In genomic region chr16:66740010-66740409, GRCh38 we compare ENCODE assay signal across 9 cellular contexts. TPM values are rescaled to one million over a fixed set of nuclear protein-coding genes. Genes with fewer than 3 reads are reported as not detected.
DNase-seq lines count a peak whose midpoint lies in the region; TF ChIP-seq lines count a peak whose summit lies in the region.
"Had no signal": no experiment of that assay in that cellular context is flagged by ENCODE, and none has a peak within 500 bp of the region (broad histone marks: within the 10 kb centered on the region; RNA-seq: fewer than 3 reads in every experiment).

No MANE protein-coding gene starts in this region.

- DNase-seq in NCI-H82 (lab: John Stamatoyannopoulos, UW): peak; percentile 62
- no peak for DNase-seq in NCI-H82 treated with DMSO at 0.1 percent for 48 hours (lab: John Stamatoyannopoulos, UW; ENCODE audit: unreplicated experiment)
- DNase-seq in NB4 (ENCODE audit: low read depth): peak; percentile 62
- DNase-seq in activated naive CD4-positive, alpha-beta T cell treated with anti-CD3 and anti-CD28 coated beads for 36 hours: peak; percentile 50
- DNase-seq in glutamatergic neuron: peak; percentile 32
- DNase-seq in sigmoid colon: no peak
- no peak for DNase-seq in stimulated activated naive CD4-positive, alpha-beta T cell treated with Interleukin-2 at 50 U/mL for 16 hours (lab: John Stamatoyannopoulos, UW)
- DNase-seq in Ammon's horn (ENCODE audit: low spot score): no peak

- H3K4me3 ChIP-seq in NB4 (ENCODE audit: low read depth, low read length) (no peak overlapping the region), sigmoid colon (no peak overlapping the region)

- no peaks in the 10 kb centered on the region for H3K27me3 ChIP-seq in sigmoid colon

- 22 to 47% methylated on average over 2 of the region's 2 CpGs for WGBS in sigmoid colon, 2 donors

- TF ChIP-seq POLR2A in NB4 (IDR thresholded peaks at IDR 0.05; ENCODE audit: extremely low read depth, insufficient read length) (no peak), sigmoid colon (IDR thresholded peaks at IDR 0.05) (no peak)

- TF ChIP-seq EP300 in sigmoid colon (IDR thresholded peaks at IDR 0.05): no peak

- peaks cover 0 to 58% (median 50%) of the 10 kb centered on the region in 4 donors for H3K4me1 ChIP-seq in sigmoid colon

- peaks cover 14% of the 10 kb centered on the region for H3K36me3 Mint-ChIP-seq in activated naive CD4-positive, alpha-beta T cell treated with anti-CD3 and anti-CD28 coated beads for 36 hours (ENCODE audit: low read depth)
- no peaks in the 10 kb centered on the region for H3K36me3 Mint-ChIP-seq in glutamatergic neuron (ENCODE audit: unreplicated experiment)

- CTCF ChIA-PET in activated naive CD4-positive, alpha-beta T cell treated with anti-CD3 and anti-CD28 coated beads for 36 hours (lab: Charles Lee): interaction anchor here (0.8 to 4.4 kb wide), 11 partner anchors 9 to 333 kb away, joined by 3 to 31 read pairs (median 4); partner anchors contain the start of genes CKLF, DYNC1LI2 and NAE1

- H3K9me3 Mint-ChIP-seq in activated naive CD4-positive, alpha-beta T cell treated with anti-CD3 and anti-CD28 coated beads for 36 hours: no peaks in the 10 kb centered on the region
- no peaks in the 10 kb centered on the region for H3K9me3 Mint-ChIP-seq in glutamatergic neuron (ENCODE audit: unreplicated experiment)

- H3K27ac Mint-ChIP-seq in activated naive CD4-positive, alpha-beta T cell treated with anti-CD3 and anti-CD28 coated beads for 36 hours: no peak overlapping the region
- H3K27ac Mint-ChIP-seq in glutamatergic neuron (ENCODE audit: unreplicated experiment): peak overlapping the region; percentile 98
- H3K27ac Mint-ChIP-seq: activated naive CD8-positive, alpha-beta T cell had no signal

- peaks cover 12% of the 10 kb centered on the region for H3K4me1 Mint-ChIP-seq in activated naive CD4-positive, alpha-beta T cell treated with anti-CD3 and anti-CD28 coated beads for 36 hours (ENCODE audit: low read depth)
- H3K4me1 Mint-ChIP-seq in glutamatergic neuron (ENCODE audit: low read depth, unreplicated experiment): peaks cover 25% of the 10 kb centered on the region

- peak; percentile 65 for TF ChIP-seq CTCF in NB4 (IDR thresholded peaks at IDR 0.05; ENCODE audit: low read depth, low read length)
- TF ChIP-seq CTCF in glutamatergic neuron (IDR thresholded peaks at IDR 0.05; ENCODE audit: partially characterized antibody, unreplicated experiment): peak; percentile 86
- TF ChIP-seq CTCF in sigmoid colon (IDR thresholded peaks at IDR 0.05): peak; percentile 14 to 50 (median 34)

- no peaks in the 10 kb centered on the region for H3K9me3 ChIP-seq in sigmoid colon

- intact Hi-C loops in activated naive CD4-positive, alpha-beta T cell treated with anti-CD3 and anti-CD28 coated beads for 36 hours (cut with micrococcal nuclease): loop anchor here (1.0 to 5.0 kb wide), 2 partner anchors 78 to 334 kb away; no protein-coding TSS in a partner anchor
- intact Hi-C loops in sigmoid colon (cut with DNase I): loop anchor here (2.0 kb wide), 1 partner anchor 43 kb away; the partner anchor contains the start of gene CMTM4

- H3K27ac ChIP-seq in sigmoid colon: peak overlapping the region; percentile 78 to 88 (median 84)

- peaks cover 10 to 74% (median 32%) of the 10 kb centered on the region in 4 donors for H3K36me3 ChIP-seq in sigmoid colon

- H3K27me3 Mint-ChIP-seq in activated naive CD4-positive, alpha-beta T cell treated with anti-CD3 and anti-CD28 coated beads for 36 hours (ENCODE audit: low read depth): no peaks in the 10 kb centered on the region
- H3K27me3 Mint-ChIP-seq in glutamatergic neuron (ENCODE audit: unreplicated experiment): no peaks in the 10 kb centered on the region
- H3K27me3 Mint-ChIP-seq: activated naive CD8-positive, alpha-beta T cell had no signal

- no peak overlapping the region for H3K4me3 Mint-ChIP-seq in activated naive CD4-positive, alpha-beta T cell treated with anti-CD3 and anti-CD28 coated beads for 36 hours
- H3K4me3 Mint-ChIP-seq in glutamatergic neuron (ENCODE audit: unreplicated experiment): peak overlapping the region; percentile 73
- H3K4me3 Mint-ChIP-seq: activated naive CD8-positive, alpha-beta T cell had no signal

RNA-seq across cellular contexts. Expression of gene DYNC1LI2, which starts 11.4 kb away (rescaled TPM):
- 10 to 100 TPM; 30.8 to 31.0 TPM for total RNA-seq in activated naive CD4-positive, alpha-beta T cell treated with anti-CD3 and anti-CD28 coated beads for 36 hours
- total RNA-seq in glutamatergic neuron (ENCODE audit: unreplicated experiment): 269 TPM
- 100 to 1,000 TPM; 164 to 327 (median 261) TPM for total RNA-seq in sigmoid colon
- polyA plus RNA-seq in sigmoid colon: 10 to 100 TPM; 52.9 to 68.7 (median 60.8) TPM

RNA-seq across cellular contexts. Expression of gene CMTM4, which starts 43.5 kb away (rescaled TPM):
- total RNA-seq in activated naive CD4-positive, alpha-beta T cell treated with anti-CD3 and anti-CD28 coated beads for 36 hours: 1 to 10 TPM; 4.6 to 4.7 TPM
- 8.2 TPM for total RNA-seq in glutamatergic neuron (ENCODE audit: unreplicated experiment)
- total RNA-seq in sigmoid colon: 10 to 100 TPM in 2 of 4 donors, 1 to 10 TPM in 2; 6.1 to 12.5 (median 9.4) TPM
- polyA plus RNA-seq in sigmoid colon: 10 to 100 TPM; 27.0 to 65.1 (median 40.2) TPM

Comparison
In these comparisons a context has a peak if more than half of its experiments do, and no peak if none do; other contexts are left out.
1. DNase-seq: peak in NCI-H82 (single experiment), NB4 (single experiment), activated naive CD4-positive, alpha-beta T cell treated with anti-CD3 and anti-CD28 coated beads for 36 hours (single experiment) and glutamatergic neuron (single experiment); none in NCI-H82 treated with DMSO at 0.1 percent for 48 hours (single experiment), sigmoid colon (single experiment), stimulated activated naive CD4-positive, alpha-beta T cell treated with Interleukin-2 at 50 U/mL for 16 hours (single experiment) and Ammon's horn (single experiment).
2. CTCF ChIP-seq: peak in every context shown above with its lines; median percentile 86 in glutamatergic neuron; 65 in NB4; 34 in sigmoid colon.